ENCODE assay signal across 8 cellular contexts in the genomic region with DNA sequence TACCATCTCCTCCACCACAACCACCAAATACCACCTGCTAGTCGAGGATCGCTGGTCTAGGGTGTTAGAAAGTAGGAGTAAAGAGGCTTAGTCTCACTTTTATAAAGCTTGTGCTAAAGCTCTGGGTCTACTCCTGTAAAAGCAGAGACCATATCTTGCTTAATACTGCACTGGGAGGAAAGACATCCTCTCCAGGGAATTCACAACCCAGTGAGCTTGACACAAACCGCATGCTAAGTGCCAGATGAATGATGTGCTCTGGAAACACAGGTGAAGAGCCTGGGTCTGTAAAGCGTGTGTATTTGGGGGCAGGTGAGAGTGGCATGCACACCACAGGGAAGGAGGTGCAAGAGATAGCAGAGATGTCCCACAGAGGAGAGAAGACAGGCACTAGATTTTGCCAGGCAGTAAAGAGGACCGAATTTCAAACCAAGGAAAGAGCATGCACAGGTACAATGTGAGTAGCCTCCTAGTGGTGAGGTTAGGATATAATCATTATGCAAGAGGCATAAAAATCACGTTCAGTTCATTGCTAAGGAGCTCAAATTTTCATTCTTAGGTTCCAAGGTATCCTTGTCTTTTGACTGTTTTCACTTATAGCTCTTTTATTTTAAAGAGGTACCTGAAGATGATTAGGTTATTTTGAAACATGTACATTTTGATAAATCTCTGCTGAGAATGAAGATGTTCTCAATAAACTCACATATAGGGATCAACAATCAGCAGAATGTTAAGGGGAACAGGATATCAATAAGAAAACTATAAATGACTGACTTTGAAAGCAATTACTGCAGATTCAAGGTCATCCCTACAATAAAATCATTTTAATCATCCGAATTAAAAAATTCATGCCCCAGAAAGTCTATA. TPM values are rescaled to one million over a fixed set of nuclear protein-coding genes. Genes with fewer than 3 reads are reported as not detected.
DNase-seq lines count a peak whose midpoint lies in the region; ATAC-seq and TF ChIP-seq lines count a peak whose summit lies in the region.

No MANE protein-coding gene starts in this region.

- intact Hi-C loops in left ventricle myocardium superior (cut with micrococcal nuclease) (no loop called here), testis (cut with DNase I; ENCODE audit: low total_unique reads) (no loop called here)

- WGBS in testis, 2 donors = 73 to 77% methylated on average over 7 of the region's 7 CpGs

- POLR2A ChIA-PET in WTC11 (lab: Charles Lee) = no interaction called here

- no peak overlapping the region for H3K4me3 Mint-ChIP-seq in activated CD8-positive, alpha-beta memory T cell treated with anti-CD3 and anti-CD28 coated beads, Interleukin-2, amount 10 ng/mL, durations not matched to agents 7 days and 5 days
- no peak overlapping the region for H3K4me3 Mint-ChIP-seq in WTC11

- peaks cover 24% of the 10 kb centered on the region for H3K4me1 Mint-ChIP-seq in activated CD8-positive, alpha-beta memory T cell treated with anti-CD3 and anti-CD28 coated beads, Interleukin-2, amount 10 ng/mL, durations not matched to agents 7 days and 5 days
- H3K4me1 Mint-ChIP-seq in WTC11 = peaks cover 19% of the 10 kb centered on the region

- no peaks in the 10 kb centered on the region for H3K9me3 Mint-ChIP-seq in activated CD8-positive, alpha-beta memory T cell treated with anti-CD3 and anti-CD28 coated beads, Interleukin-2, amount 10 ng/mL, durations not matched to agents 7 days and 5 days (ENCODE audit: low read depth)
- no peaks in the 10 kb centered on the region for H3K9me3 Mint-ChIP-seq in WTC11

- no peak for TF ChIP-seq POLR2A in testis (IDR thresholded peaks at IDR 0.05)

- no peaks in the 10 kb centered on the region for H3K27me3 ChIP-seq in testis

- H3K27ac Mint-ChIP-seq in activated CD8-positive, alpha-beta memory T cell treated with anti-CD3 and anti-CD28 coated beads, Interleukin-2, amount 10 ng/mL, durations not matched to agents 7 days and 5 days = no peak overlapping the region
- no peak overlapping the region for H3K27ac Mint-ChIP-seq in WTC11

- H3K9me3 ChIP-seq in testis = no peaks in the 10 kb centered on the region

- CTCF ChIA-PET in activated CD8-positive, alpha-beta memory T cell treated with anti-CD3 and anti-CD28 coated beads, Interleukin-2, amount 10 ng/mL, durations not matched to agents 7 days and 5 days (lab: Charles Lee) = interaction anchor here (0.6 to 2.1 kb wide), 13 partner anchors 8 to 323 kb away, joined by 3 to 9 read pairs (median 4); no protein-coding TSS in a partner anchor
- CTCF ChIA-PET in WTC11 (lab: Charles Lee) = interaction anchor here (0.6 to 2.4 kb wide), 39 partner anchors 10 to 400 kb away, joined by 3 to 36 read pairs (median 5); a partner anchor contains a TSS

- peak; percentile 66 for TF ChIP-seq CTCF in WTC11 (IDR thresholded peaks at IDR 0.05)
- TF ChIP-seq CTCF in testis (IDR thresholded peaks at IDR 0.05) = peak in 2 of 3 experiments; percentile 25 to 63

- H3K27me3 Mint-ChIP-seq in activated CD8-positive, alpha-beta memory T cell treated with anti-CD3 and anti-CD28 coated beads, Interleukin-2, amount 10 ng/mL, durations not matched to agents 7 days and 5 days = no peaks in the 10 kb centered on the region
- H3K27me3 Mint-ChIP-seq in WTC11 (ENCODE audit: low read depth) = no peaks in the 10 kb centered on the region

- H3K4me1 ChIP-seq in testis = no peaks in the 10 kb centered on the region

- no peak overlapping the region for H3K4me3 ChIP-seq in testis

- DNase-seq in activated CD8-positive, alpha-beta memory T cell treated with anti-CD3 and anti-CD28 coated beads, Interleukin-2, amount 10 ng/mL, durations not matched to agents 7 days and 5 days = no peak
- no peak for DNase-seq in activated CD8-positive, alpha-beta memory T cell treated with anti-CD3 and anti-CD28 coated beads, Interleukin-2, amount 50 U/mL, for 48 hours
- DNase-seq in H4 (ENCODE audit: low spot score) = peak; percentile 51
- peak; percentile 30 to 62 for DNase-seq in Kasumi-1 (lab: John Stamatoyannopoulos, UW)
- no peak for DNase-seq in WTC11 (ENCODE audit: low spot score)
- no peak for DNase-seq in left ventricle myocardium superior
- no peak for DNase-seq in testis
- no peak for DNase-seq in A172 (ENCODE audit: low spot score)

- peaks cover 6% of the 10 kb centered on the region for H3K36me3 Mint-ChIP-seq in activated CD8-positive, alpha-beta memory T cell treated with anti-CD3 and anti-CD28 coated beads, Interleukin-2, amount 10 ng/mL, durations not matched to agents 7 days and 5 days
- H3K36me3 Mint-ChIP-seq in WTC11 = no peaks in the 10 kb centered on the region

- no peak overlapping the region for H3K27ac ChIP-seq in testis

- no peaks in the 10 kb centered on the region for H3K36me3 ChIP-seq in testis (ENCODE audit: low read depth, missing control alignments)

- peak; percentile 75 for ATAC-seq in activated CD8-positive, alpha-beta memory T cell treated with anti-CD3 and anti-CD28 coated beads, Interleukin-2, amount 10 ng/mL, durations not matched to agents 7 days and 5 days
- peak; percentile 76 for ATAC-seq in WTC11
- peak; percentile 55 for ATAC-seq in left ventricle myocardium superior

TF ChIP-seq in WTC11, 78 proteins besides CTCF, POLR2A, EP300 and RAD21:
- no peak for TF ChIP-seq FOXK1 (CRISPR knock-in tag; IDR thresholded peaks at IDR 0.05)
- TF ChIP-seq, protein P1, sequence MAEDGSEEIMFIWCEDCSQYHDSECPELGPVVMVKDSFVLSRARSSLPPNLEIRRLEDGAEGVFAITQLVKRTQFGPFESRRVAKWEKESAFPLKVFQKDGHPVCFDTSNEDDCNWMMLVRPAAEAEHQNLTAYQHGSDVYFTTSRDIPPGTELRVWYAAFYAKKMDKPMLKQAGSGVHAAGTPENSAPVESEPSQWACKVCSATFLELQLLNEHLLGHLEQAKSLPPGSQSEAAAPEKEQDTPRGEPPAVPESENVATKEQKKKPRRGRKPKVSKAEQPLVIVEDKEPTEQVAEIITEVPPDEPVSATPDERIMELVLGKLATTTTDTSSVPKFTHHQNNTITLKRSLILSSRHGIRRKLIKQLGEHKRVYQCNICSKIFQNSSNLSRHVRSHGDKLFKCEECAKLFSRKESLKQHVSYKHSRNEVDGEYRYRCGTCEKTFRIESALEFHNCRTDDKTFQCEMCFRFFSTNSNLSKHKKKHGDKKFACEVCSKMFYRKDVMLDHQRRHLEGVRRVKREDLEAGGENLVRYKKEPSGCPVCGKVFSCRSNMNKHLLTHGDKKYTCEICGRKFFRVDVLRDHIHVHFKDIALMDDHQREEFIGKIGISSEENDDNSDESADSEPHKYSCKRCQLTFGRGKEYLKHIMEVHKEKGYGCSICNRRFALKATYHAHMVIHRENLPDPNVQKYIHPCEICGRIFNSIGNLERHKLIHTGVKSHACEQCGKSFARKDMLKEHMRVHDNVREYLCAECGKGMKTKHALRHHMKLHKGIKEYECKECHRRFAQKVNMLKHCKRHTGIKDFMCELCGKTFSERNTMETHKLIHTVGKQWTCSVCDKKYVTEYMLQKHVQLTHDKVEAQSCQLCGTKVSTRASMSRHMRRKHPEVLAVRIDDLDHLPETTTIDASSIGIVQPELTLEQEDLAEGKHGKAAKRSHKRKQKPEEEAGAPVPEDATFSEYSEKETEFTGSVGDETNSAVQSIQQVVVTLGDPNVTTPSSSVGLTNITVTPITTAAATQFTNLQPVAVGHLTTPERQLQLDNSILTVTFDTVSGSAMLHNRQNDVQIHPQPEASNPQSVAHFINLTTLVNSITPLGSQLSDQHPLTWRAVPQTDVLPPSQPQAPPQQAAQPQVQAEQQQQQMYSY (CRISPR knock-in tag; IDR thresholded peaks at IDR 0.05) = no peak
- TF ChIP-seq SMAD4 (CRISPR knock-in tag; IDR thresholded peaks at IDR 0.05) = no peak

RNA-seq across cellular contexts. Expression of a gene that starts 20.7 kb away (rescaled TPM):
- 10 to 100 TPM; 34.4 to 37.5 TPM for total RNA-seq in activated CD8-positive, alpha-beta memory T cell treated with anti-CD3 and anti-CD28 coated beads, Interleukin-2, amount 10 ng/mL, durations not matched to agents 7 days and 5 days
- total RNA-seq in H4 (2014; rRNA removed; shearing (Covaris generic)) = 13.8 and 18.6 TPM in 2 replicates
- total RNA-seq in WTC11 (2021) (10.4 to 12.4 TPM (median 10.6 TPM) in 3 replicates), left ventricle myocardium superior (40.9 TPM), testis (10 to 100 TPM; 38.4 to 46.1 TPM)
- 117 TPM for polyA plus RNA-seq in testis (ENCODE audit: insufficient read depth, low read depth, low replicate concordance)
- 7.8 and 11.4 TPM in 2 replicates for total RNA-seq in A172 (2014; rRNA removed; shearing (Covaris generic))

Comparison
In these comparisons a context has a peak if more than half of its experiments do, and no peak if none do; other contexts are left out.
1. DNase-seq: peak in H4 (single experiment) and Kasumi-1 (2 of 2); none in activated CD8-positive, alpha-beta memory T cell treated with anti-CD3 and anti-CD28 coated beads, Interleukin-2, amount 10 ng/mL, durations not matched to agents 7 days and 5 days (single experiment), activated CD8-positive, alpha-beta memory T cell treated with anti-CD3 and anti-CD28 coated beads, Interleukin-2, amount 50 U/mL, for 48 hours (single experiment), WTC11 (single experiment), left ventricle myocardium superior (single experiment), testis (single experiment) and A172 (single experiment).
2. Peak in every context shown above with its lines, with median percentiles within 50 percentile points of each other: ATAC-seq.